Comparison of ENCODE assay signal across 8 cellular contexts in genomic region chrX:37926700-37927099, GRCh38.
DNase-seq lines count a peak whose midpoint lies in the region; ATAC-seq and TF ChIP-seq lines count a peak whose summit lies in the region.

No MANE protein-coding gene starts in this region.

- H3K4me1 ChIP-seq in SK-N-SH (ENCODE audit: control insufficient read depth in 1 of 2, insufficient read depth in 2 of 2, low read depth in 1 of 2, low read length in 1 of 2): no peaks in the 10 kb centered on the region
- peaks cover 6% of the 10 kb centered on the region for H3K4me1 ChIP-seq in foreskin keratinocyte
- no peaks in the 10 kb centered on the region for H3K4me1 ChIP-seq in stomach

- H3K9me2 ChIP-seq in SK-N-SH: no peaks in the 10 kb centered on the region

- TF ChIP-seq RAD21 in Ishikawa (IDR thresholded peaks at IDR 0.05; ENCODE audit: low read depth) (peak; percentile 57), SK-N-SH (IDR thresholded peaks at IDR 0.05; ENCODE audit: low read length) (peak; percentile 65)

- DNase-seq in GM03348 (ENCODE audit: low spot score): peak; percentile 29
- DNase-seq in SK-N-SH: peak; percentile 8
- DNase-seq in foreskin keratinocyte: no peak
- no peak for DNase-seq in stomach
- DNase-seq in nucleus accumbens (lab: John Stamatoyannopoulos, UW): no peak
- DNase-seq in activated CD8-positive, alpha-beta memory T cell treated with anti-CD3 and anti-CD28 coated beads, Interleukin-2, amount 50 U/mL, for 4 hours: no peak

- CTCF ChIA-PET in SK-N-SH (lab: Yijun Ruan, JAX): interaction anchor here (0.6 to 2.7 kb wide), 14 partner anchors 9 to 530 kb away, joined by 3 to 17 read pairs (median 4); no protein-coding TSS in a partner anchor

- no peak for TF ChIP-seq EP300 in Ishikawa (IDR thresholded peaks at IDR 0.05; ENCODE audit: borderline replicate concordance)
- no peak for TF ChIP-seq EP300 in SK-N-SH (IDR thresholded peaks at IDR 0.05; ENCODE audit: borderline replicate concordance in 1 of 2, low read depth in 1 of 2, low read length in 1 of 2)
- TF ChIP-seq EP300 in stomach (IDR thresholded peaks at IDR 0.05): no peak

- POLR2A ChIA-PET in SK-N-SH (lab: Yijun Ruan, JAX): no interaction called here

- H3K27me3 ChIP-seq in SK-N-SH (ENCODE audit: insufficient read depth) (no peaks in the 10 kb centered on the region), foreskin keratinocyte (no peaks in the 10 kb centered on the region), stomach (no peaks in the 10 kb centered on the region)

- no peak for TF ChIP-seq POLR2A in stomach (IDR thresholded peaks at IDR 0.05)

- intact Hi-C loops in stomach (cut with DNase I; ENCODE audit: low total_unique reads): loop anchor here (10.0 kb wide), 1 partner anchor 238 kb away; no protein-coding TSS in a partner anchor

- H3K27ac ChIP-seq in SK-N-SH (ENCODE audit: low read depth in 2 of 2, low read length in 1 of 2) (no peak overlapping the region), foreskin keratinocyte (no peak overlapping the region), stomach (no peak overlapping the region)

- no peaks in the 10 kb centered on the region for H3F3A ChIP-seq in SK-N-SH (replicated peaks; ENCODE audit: insufficient read depth)

- no peak overlapping the region for H3K4me2 ChIP-seq in SK-N-SH

- H3K79me2 ChIP-seq in SK-N-SH (ENCODE audit: insufficient read depth): no peaks in the 10 kb centered on the region

- H3K9ac ChIP-seq in SK-N-SH: no peak overlapping the region

- H3K9me3 ChIP-seq in SK-N-SH: no peaks in the 10 kb centered on the region
- H3K9me3 ChIP-seq in stomach: no peaks in the 10 kb centered on the region

- H4K20me1 ChIP-seq in SK-N-SH (ENCODE audit: insufficient read depth): no peaks in the 10 kb centered on the region

- TF ChIP-seq CTCF in SK-N-SH (IDR thresholded peaks at IDR 0.05): peak; percentile 76
- peak; percentile 68 for TF ChIP-seq CTCF in foreskin keratinocyte (conservative IDR thresholded peaks at IDR 0.05)
- TF ChIP-seq CTCF in stomach (IDR thresholded peaks at IDR 0.05): peak in 5 of 7 experiments; percentile 24 to 62 (median 48)

- WGBS in SK-N-SH (ENCODE audit: low lambda C conversion rate): under 1% methylated on average over 2 of the region's 2 CpGs
- 0 to 18% (median 7%) methylated on average over 2 of the region's 2 CpGs for WGBS in stomach, 5 donors

- H3K36me3 ChIP-seq in SK-N-SH (replicated peaks in 1 of 2; ENCODE audit: control insufficient read depth in 1 of 2, insufficient read depth in 2 of 2, low read length in 1 of 2) (no peaks in the 10 kb centered on the region), stomach (no peaks in the 10 kb centered on the region)

- H3K4me3 ChIP-seq in SK-N-SH (ENCODE audit: low read depth in 2 of 2, low read length in 1 of 2) (no peak overlapping the region), stomach (no peak overlapping the region)

- peak; percentile 43 for ATAC-seq in foreskin keratinocyte
- ATAC-seq in HG02938 (IDR thresholded peaks at IDR 0.05; ENCODE audit: unreplicated experiment): no peak

- no peak overlapping the region for H2AFZ ChIP-seq in SK-N-SH (ENCODE audit: low read depth)

TF ChIP-seq in Ishikawa, 13 proteins besides CTCF, POLR2A, EP300 and RAD21:
- TF ChIP-seq ZBTB7A (IDR thresholded peaks at IDR 0.05; ENCODE audit: low read depth): no peak
- no peak for TF ChIP-seq YY1 (IDR thresholded peaks at IDR 0.05; ENCODE audit: low read depth)
- no peak for TF ChIP-seq USF1 (IDR thresholded peaks at IDR 0.05)
TF ChIP-seq in Ishikawa: peak in this region for 0.

TF ChIP-seq in SK-N-SH, 30 proteins besides CTCF, POLR2A, EP300 and RAD21:
- TF ChIP-seq RXRA (IDR thresholded peaks at IDR 0.05; ENCODE audit: borderline replicate concordance, low read depth): no peak
- TF ChIP-seq SMC3 (IDR thresholded peaks at IDR 0.05; ENCODE audit: low read depth, low read length): peak; percentile 39
- no peak for TF ChIP-seq MAX (IDR thresholded peaks at IDR 0.05; ENCODE audit: low read depth)
- TF ChIP-seq PBX3 (IDR thresholded peaks at IDR 0.05): no peak

Comparison
In these comparisons a context has a peak if more than half of its experiments do, and no peak if none do; other contexts are left out.
1. DNase-seq: peak in GM03348 (single experiment) and SK-N-SH (single experiment); none in foreskin keratinocyte (0 of 2), stomach (single experiment), nucleus accumbens (0 of 56) and activated CD8-positive, alpha-beta memory T cell treated with anti-CD3 and anti-CD28 coated beads, Interleukin-2, amount 50 U/mL, for 4 hours (single experiment).
2. Peak in every context shown above with its lines, with median percentiles within 50 percentile points of each other: CTCF ChIP-seq.